In genomic region chr11:15884131-15884530, GRCh38 we compare ENCODE assay signal across 15 cellular contexts.
DNase-seq lines count a peak whose midpoint lies in the region; ATAC-seq and TF ChIP-seq lines count a peak whose summit lies in the region.
"Had no signal": no experiment of that assay in that cellular context is flagged by ENCODE, and none has a peak within 500 bp of the region (broad histone marks: within the 10 kb centered on the region; RNA-seq: fewer than 3 reads in every experiment).

No MANE protein-coding gene starts in this region.

- no peak for TF ChIP-seq CTCF in left ventricle myocardium inferior (IDR thresholded peaks at IDR 0.05; ENCODE audit: borderline replicate concordance)
- TF ChIP-seq CTCF in neural crest cell (conservative IDR thresholded peaks at IDR 0.05) = no peak
- no peak for TF ChIP-seq CTCF in right lobe of liver (IDR thresholded peaks at IDR 0.05)

- H3K27me3 Mint-ChIP-seq in neural crest cell (ENCODE audit: low read depth) = no peaks in the 10 kb centered on the region

- 79% methylated on average over 13 of the region's 13 CpGs for WGBS in right lobe of liver (ENCODE audit: insufficient coverage, low coverage, low lambda C conversion rate, missing lambda C conversion rate)

- no peaks in the 10 kb centered on the region for H3K9me3 ChIP-seq in left ventricle myocardium inferior (replicated peaks)
- no peaks in the 10 kb centered on the region for H3K9me3 ChIP-seq in stomach smooth muscle (ENCODE audit: control insufficient read depth in 2 of 2, low read length in 2 of 2)
- no peaks in the 10 kb centered on the region for H3K9me3 ChIP-seq in right lobe of liver

- no peaks in the 10 kb centered on the region for H3K27me3 ChIP-seq in left ventricle myocardium inferior (ENCODE audit: low read depth)
- no peaks in the 10 kb centered on the region for H3K27me3 ChIP-seq in stomach smooth muscle (ENCODE audit: control insufficient read depth in 1 of 2, insufficient read depth in 2 of 2, low read length in 2 of 2)
- no peaks in the 10 kb centered on the region for H3K27me3 ChIP-seq in right lobe of liver

- peaks cover 55% of the 10 kb centered on the region for H3K4me1 Mint-ChIP-seq in neural crest cell

- H3K27ac ChIP-seq in left ventricle myocardium inferior (replicated peaks) = peak overlapping the region; percentile 74
- H3K27ac ChIP-seq in stomach smooth muscle (ENCODE audit: low read length) = peak overlapping the region; percentile 58
- H3K27ac ChIP-seq in right lobe of liver = no peak overlapping the region

- H3K27ac Mint-ChIP-seq in neural crest cell (ENCODE audit: unreplicated experiment) = peak overlapping the region; percentile 37
- H3K27ac Mint-ChIP-seq: CD14-positive monocyte had no signal

- intact Hi-C loops in left ventricle myocardium inferior (cut with micrococcal nuclease) (no loop called here), right lobe of liver (cut with DNase I) (no loop called here)

- ATAC-seq in GM18498 (IDR thresholded peaks at IDR 0.05; ENCODE audit: unreplicated experiment) = no peak
- ATAC-seq in GM21367 (IDR thresholded peaks at IDR 0.05; ENCODE audit: unreplicated experiment) = no peak
- no peak for ATAC-seq in right lobe of liver

- peaks cover 34% of the 10 kb centered on the region for H3K4me1 ChIP-seq in left ventricle myocardium inferior
- peaks cover 7% of the 10 kb centered on the region for H3K4me1 ChIP-seq in stomach smooth muscle (ENCODE audit: control insufficient read depth, insufficient read depth, low read length)
- H3K4me1 ChIP-seq in right lobe of liver = no peaks in the 10 kb centered on the region

- peak overlapping the region in 1 of 2 donors; percentile 29 for H3K9ac ChIP-seq in stomach smooth muscle (ENCODE audit: low read length in 2 of 2)

- H3K9me3 Mint-ChIP-seq in neural crest cell = peaks cover 7% of the 10 kb centered on the region

- no peaks in the 10 kb centered on the region for H3K36me3 Mint-ChIP-seq in neural crest cell (ENCODE audit: low read depth)
- H3K36me3 Mint-ChIP-seq: CD14-positive monocyte had no signal

- H3K4me3 Mint-ChIP-seq in neural crest cell = no peak overlapping the region
- H3K4me3 Mint-ChIP-seq: CD14-positive monocyte had no signal

- H3K36me3 ChIP-seq in left ventricle myocardium inferior = no peaks in the 10 kb centered on the region
- H3K36me3 ChIP-seq in stomach smooth muscle (ENCODE audit: control insufficient read depth in 2 of 2, insufficient read depth in 2 of 2, low read length in 2 of 2) = no peaks in the 10 kb centered on the region
- no peaks in the 10 kb centered on the region for H3K36me3 ChIP-seq in right lobe of liver

- DNase-seq in astrocyte of the hippocampus (ENCODE audit: low read depth, low spot score) (peak; percentile 44), left ventricle myocardium inferior (no peak), neural crest cell (ENCODE audit: low read depth, low spot score) (peak; percentile 25), NCI-H82 treated with DMSO at 0.1 percent for 48 hours (lab: John Stamatoyannopoulos, UW; ENCODE audit: unreplicated experiment) (no peak), right lobe of liver (no peak)
- DNase-seq: GF-D8, Kasumi-1, MM.1S, NCI-H1105, NCI-H1694 treated with DMSO at 0.1 percent for 48 hours, NCI-H2107 had no signal

- TF ChIP-seq POLR2A in right lobe of liver (IDR thresholded peaks at IDR 0.05) = no peak

- H3K4me3 ChIP-seq in left ventricle myocardium inferior = no peak overlapping the region
- no peak overlapping the region for H3K4me3 ChIP-seq in stomach smooth muscle (ENCODE audit: low read length in 2 of 2)
- no peak overlapping the region for H3K4me3 ChIP-seq in right lobe of liver

Comparison
In these comparisons a context has a peak if more than half of its experiments do, and no peak if none do; other contexts are left out.
1. DNase-seq: peak in astrocyte of the hippocampus (single experiment) and neural crest cell (single experiment); none in left ventricle myocardium inferior (single experiment), NCI-H82 treated with DMSO at 0.1 percent for 48 hours (single experiment) and right lobe of liver (0 of 3).
2. H3K27ac ChIP-seq: peak in left ventricle myocardium inferior (single experiment) and stomach smooth muscle (single experiment); none in right lobe of liver (0 of 3).